14 cellular contexts compared by ENCODE assay signal in genomic region chr12:12699345-12699744, GRCh38. TPM values are rescaled to one million over a fixed set of nuclear protein-coding genes. Genes with fewer than 3 reads are reported as not detected.
DNase-seq lines count a peak whose midpoint lies in the region; ATAC-seq and TF ChIP-seq lines count a peak whose summit lies in the region.
"Had no signal": no experiment of that assay in that cellular context is flagged by ENCODE, and none has a peak within 500 bp of the region (broad histone marks: within the 10 kb centered on the region; RNA-seq: fewer than 3 reads in every experiment).

No MANE protein-coding gene starts in this region.

- H3K4me1 ChIP-seq in HEK293 (ENCODE audit: control insufficient read depth, insufficient read depth, low read length) (peaks cover 6% of the 10 kb centered on the region), neutrophil (ENCODE audit: control insufficient read depth in 1 of 2, insufficient read depth in 1 of 2, low read depth in 1 of 2, low read length in 1 of 2) (peaks cover 25 to 45% of the 10 kb centered on the region in 2 experiments), Karpas-422 (ENCODE audit: low read length) (peaks cover 30% of the 10 kb centered on the region)

- H3K27me3 ChIP-seq in neutrophil (no peaks in the 10 kb centered on the region), Karpas-422 (ENCODE audit: low read length) (no peaks in the 10 kb centered on the region)
- H3K27me3 ChIP-seq: BLaER1 had no signal

- H3K9me2 ChIP-seq in Karpas-422 (replicated peaks; ENCODE audit: insufficient read depth, low read length): no peaks in the 10 kb centered on the region

- H3K4me3 ChIP-seq in HEK293 (ENCODE audit: low read depth, low read length): no peak overlapping the region
- no peak overlapping the region for H3K4me3 ChIP-seq in neutrophil (ENCODE audit: low read depth in 1 of 2, low read length in 1 of 2)
- no peak overlapping the region for H3K4me3 ChIP-seq in Karpas-422 (ENCODE audit: low read length)
- H3K4me3 ChIP-seq: BLaER1 had no signal

- H3K4me2 ChIP-seq in Karpas-422 (ENCODE audit: low read depth, low read length, poor library complexity, severe bottlenecking): no peak overlapping the region
- H3K4me2 ChIP-seq: BLaER1 had no signal

- H3K79me2 ChIP-seq in Karpas-422 (ENCODE audit: low read length): no peaks in the 10 kb centered on the region

- POLR2A ChIA-PET in HEK293 (lab: Yijun Ruan, JAX): no interaction called here

- H2AFZ ChIP-seq in Karpas-422 (ENCODE audit: low read length): no peak overlapping the region

- H3K36me3 ChIP-seq in HEK293 (ENCODE audit: control insufficient read depth in 2 of 2, insufficient read depth in 1 of 2, low read length in 2 of 2) (no peaks in the 10 kb centered on the region), neutrophil (no peaks in the 10 kb centered on the region), Karpas-422 (ENCODE audit: insufficient read depth, low read length) (no peaks in the 10 kb centered on the region)
- H3K36me3 ChIP-seq: BLaER1 had no signal

- H4K20me1 ChIP-seq in Karpas-422 (ENCODE audit: insufficient read depth, low read depth, low read length): no peaks in the 10 kb centered on the region
- H4K20me1 ChIP-seq: BLaER1 had no signal

- H3K27me3 Mint-ChIP-seq in T-helper 17 cell: no peaks in the 10 kb centered on the region

- no peak overlapping the region for H3K9ac ChIP-seq in Karpas-422 (ENCODE audit: low read length)
- H3K9ac ChIP-seq: BLaER1 had no signal

- peaks cover 21% of the 10 kb centered on the region for H3K4me1 Mint-ChIP-seq in T-helper 17 cell

- peak overlapping the region; percentile 32 to 68 for H3K27ac Mint-ChIP-seq in activated naive CD4-positive, alpha-beta T cell treated with anti-CD3 and anti-CD28 coated beads, Interleukin-2, amount 50 U/mL, for 72 hours
- H3K27ac Mint-ChIP-seq in T-helper 17 cell: peak overlapping the region; percentile 11

- H3K4me3 Mint-ChIP-seq in T-helper 17 cell: no peak overlapping the region

- TF ChIP-seq CTCF in HEK293 (tag by site-specific recombination; IDR thresholded peaks at IDR 0.05) (no peak), neutrophil (IDR thresholded peaks at IDR 0.05) (no peak)

- no peaks in the 10 kb centered on the region for H3K9me3 Mint-ChIP-seq in activated naive CD4-positive, alpha-beta T cell treated with anti-CD3 and anti-CD28 coated beads, Interleukin-2, amount 50 U/mL, for 72 hours

- H3K9me3 ChIP-seq in HEK293 (ENCODE audit: control insufficient read depth, insufficient read depth, low read depth, low read length): no peaks in the 10 kb centered on the region
- H3K9me3 ChIP-seq in T-helper 17 cell (ENCODE audit: control insufficient read depth, low read length, poor library complexity, severe bottlenecking): no peaks in the 10 kb centered on the region
- H3K9me3 ChIP-seq in neutrophil: no peaks in the 10 kb centered on the region
- H3K9me3 ChIP-seq in Karpas-422 (ENCODE audit: low read length): no peaks in the 10 kb centered on the region
- H3K9me3 ChIP-seq: BLaER1, Caco-2 had no signal

- CTCF ChIA-PET in HEK293 (lab: Yijun Ruan, JAX): interaction anchor here (0.8 kb wide), 1 partner anchor 390 kb away, joined by 3 read pairs; no protein-coding TSS in a partner anchor

- H3K27ac ChIP-seq in HEK293 (ENCODE audit: extremely low read depth, low read depth, low read length): no peak overlapping the region
- H3K27ac ChIP-seq in neutrophil: peak overlapping the region; percentile 78
- H3K27ac ChIP-seq in Karpas-422 (ENCODE audit: low read length): no peak overlapping the region
- H3K27ac ChIP-seq: BLaER1 had no signal

- peaks cover 17 to 22% of the 10 kb centered on the region in 2 donors for H3K36me3 Mint-ChIP-seq in activated naive CD4-positive, alpha-beta T cell treated with anti-CD3 and anti-CD28 coated beads, Interleukin-2, amount 50 U/mL, for 72 hours
- no peaks in the 10 kb centered on the region for H3K36me3 Mint-ChIP-seq in T-helper 17 cell (ENCODE audit: low read depth)

- no peak for ATAC-seq in activated naive CD4-positive, alpha-beta T cell treated with anti-CD3 and anti-CD28 coated beads, Interleukin-2, amount 50 U/mL, for 72 hours
- ATAC-seq in T-helper 17 cell (no peak), HG02571 (IDR thresholded peaks at IDR 0.05; ENCODE audit: unreplicated experiment) (no peak)

- no peak for DNase-seq in activated naive CD4-positive, alpha-beta T cell treated with anti-CD3 and anti-CD28 coated beads, Interleukin-2, amount 50 U/mL, for 72 hours (ENCODE audit: low spot score in 2 of 2)
- DNase-seq in activated naive CD4-positive, alpha-beta T cell (lab: John Stamatoyannopoulos, UW): no peak
- DNase-seq in T-helper 17 cell: no peak
- no peak for DNase-seq in Karpas-422
- no peak for DNase-seq in activated T-cell treated with anti-CD3 and anti-CD28 coated beads, Interleukin-2, amount 50 U/mL, for 48 hours
- DNase-seq: Caco-2, NCI-H1436 treated with DMSO at 0.1 percent for 48 hours, NCI-H2081, NCI-H510A treated with DMSO at 0.1 percent for 48 hours, SHP77 had no signal

TF ChIP-seq in HEK293, 187 proteins besides CTCF, POLR2A, EP300 and RAD21:
- TF ChIP-seq ZNF121 (tag by site-specific recombination; IDR thresholded peaks at IDR 0.05): peak; percentile 56; the same call in 1 of the 2 replicates
- TF ChIP-seq PRDM6 (tag by site-specific recombination; IDR thresholded peaks at IDR 0.05): no peak
- TF ChIP-seq ZNF394 (tag by site-specific recombination; IDR thresholded peaks at IDR 0.05; ENCODE audit: borderline replicate concordance): no peak
- no peak for TF ChIP-seq GLI2 (tag by site-specific recombination; IDR thresholded peaks at IDR 0.05; ENCODE audit: borderline replicate concordance, low read depth)
- no peak for TF ChIP-seq ZNF747 (tag by site-specific recombination; IDR thresholded peaks at IDR 0.05)

RNA-seq across cellular contexts. Expression of gene GPR19, which starts 3.4 kb away (rescaled TPM):
- 10 to 100 TPM; 24.8 to 27.5 TPM for total RNA-seq in activated naive CD4-positive, alpha-beta T cell treated with anti-CD3 and anti-CD28 coated beads, Interleukin-2, amount 50 U/mL, for 72 hours
- 1 to 10 TPM; 2.0 to 2.1 TPM for total RNA-seq in T-helper 17 cell
- total RNA-seq in Karpas-422 (2014; rRNA removed; shearing (Covaris generic); ENCODE audit: low replicate concordance): 0.22 TPM in 1 of 2 replicates, not detected in the other

RNA-seq across cellular contexts. Expression of gene CDKN1B, which starts 17.8 kb away (rescaled TPM):
- 10 to 100 TPM; 39.7 to 46.6 TPM for total RNA-seq in activated naive CD4-positive, alpha-beta T cell treated with anti-CD3 and anti-CD28 coated beads, Interleukin-2, amount 50 U/mL, for 72 hours
- total RNA-seq in T-helper 17 cell: 100 to 1,000 TPM; 202 to 252 TPM
- 32.8 and 50.9 TPM in 2 replicates for total RNA-seq in Karpas-422 (2014; rRNA removed; shearing (Covaris generic); ENCODE audit: low replicate concordance)

Comparison
In these comparisons a context has a peak if more than half of its experiments do, and no peak if none do; other contexts are left out.
1. RNA of gene GPR19, which starts 3.4 kb away (total RNA-seq): 24.8 to 27.5 TPM in activated naive CD4-positive, alpha-beta T cell treated with anti-CD3 and anti-CD28 coated beads, Interleukin-2, amount 50 U/mL, for 72 hours; 2.0 to 2.1 TPM in T-helper 17 cell and 0.22 TPM in Karpas-422; every median in the first group is over 4 times any median in the second.